ENCODE assay signal across 1 cellular context in the genomic region with DNA sequence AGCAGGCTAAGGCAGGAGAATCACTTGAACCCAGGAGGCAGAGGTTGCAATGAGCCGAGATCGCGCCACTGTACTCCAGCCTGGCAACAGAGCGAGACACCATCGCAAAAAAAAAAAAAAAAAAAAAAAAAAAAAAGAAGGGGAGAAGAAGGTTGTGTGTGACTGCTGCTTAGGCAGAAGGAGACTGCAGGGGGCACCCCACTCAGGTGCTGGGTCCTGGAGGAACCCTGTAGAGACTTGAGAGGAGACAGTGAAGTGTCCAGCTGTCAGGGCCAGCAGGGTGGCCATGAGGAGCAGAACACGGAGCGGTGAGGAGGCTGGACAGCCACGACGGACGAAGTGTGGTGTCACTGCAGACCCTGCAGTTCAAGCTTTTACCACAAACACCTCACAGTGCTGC.
TF ChIP-seq lines count a peak whose summit lies in the region.

No MANE protein-coding gene starts in this region.

TF ChIP-seq in HCT116, 20 proteins besides CTCF, POLR2A, EP300 and RAD21 (continued from another document):
- TF ChIP-seq SP1 (IDR thresholded peaks at IDR 0.05; ENCODE audit: low read depth) (no peak), POLR2AphosphoS5 (IDR thresholded peaks at IDR 0.05; ENCODE audit: low read depth, low read length) (no peak), JUND (IDR thresholded peaks at IDR 0.05) (no peak), EGR1 (IDR thresholded peaks at IDR 0.05; ENCODE audit: low read depth) (no peak), EZH2phosphoT487 (IDR thresholded peaks at IDR 0.05; ENCODE audit: borderline replicate concordance) (no peak), TCF7L2 (IDR thresholded peaks at IDR 0.05; ENCODE audit: borderline replicate concordance, extremely low read depth, insufficient read depth, insufficient read length) (no peak), YY1 (IDR thresholded peaks at IDR 0.05; ENCODE audit: extremely low read depth, insufficient replicate concordance, low read depth, low read length) (no peak), ZFX (IDR thresholded peaks at IDR 0.05) (no peak), EZH2 (IDR thresholded peaks at IDR 0.05) (no peak)
TF ChIP-seq in HCT116: peak in this region for 0.
